In the genomic region with DNA sequence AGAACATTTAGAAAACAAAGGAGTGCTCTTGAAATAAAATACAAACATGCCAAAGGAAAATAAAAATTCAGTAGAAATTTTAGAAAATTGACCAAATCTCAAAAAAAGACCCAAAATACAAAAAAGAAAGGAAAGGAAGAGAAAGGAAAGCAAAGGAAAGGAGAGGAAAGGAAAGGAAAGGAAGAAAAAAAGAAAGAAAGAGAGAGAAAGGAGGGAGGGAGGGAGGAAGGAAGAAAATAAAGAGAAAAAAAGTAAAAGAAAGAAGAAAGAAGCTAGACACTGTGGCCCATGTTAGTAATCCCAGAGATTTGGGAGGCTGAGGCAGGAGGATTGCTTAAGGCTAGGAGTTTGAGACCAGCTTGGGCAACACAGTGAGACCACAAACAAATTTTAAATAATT, we compare ENCODE assay signal across 29 cellular contexts.
"Had no signal": no experiment of that assay in that cellular context is flagged by ENCODE, and none has a peak within 500 bp of the region (broad histone marks: within the 10 kb centered on the region; RNA-seq: fewer than 3 reads in every experiment).

No MANE protein-coding gene starts in this region.

- H3K4me2 ChIP-seq: hepatocyte had no signal

- H3K4me3 Mint-ChIP-seq: dendritic cell treated with granulocyte-macrophage colony-stimulating factor and Interleukin-4, amounts not matched to agents 40 ng/mL and 50 ng/mL, for 4 days; effector memory CD8-positive, alpha-beta T cell; endodermal cell had no signal

- ATAC-seq: effector memory CD8-positive, alpha-beta T cell; esophagus mucosa; foreskin keratinocyte; gastrocnemius medialis; gastroesophageal sphincter; heart left ventricle; heart right ventricle had no signal

- H3K4me1 ChIP-seq: colonic mucosa, esophagus muscularis mucosa, esophagus squamous epithelium, foreskin keratinocyte, gastrocnemius medialis, gastroesophageal sphincter, heart right ventricle had no signal

- H3K36me3 ChIP-seq: colonic mucosa, esophagus muscularis mucosa, esophagus squamous epithelium, gastrocnemius medialis, gastroesophageal sphincter, heart left ventricle, heart right ventricle had no signal

- H3K4me3 ChIP-seq: colonic mucosa, coronary artery, dorsolateral prefrontal cortex, esophagus muscularis mucosa, esophagus squamous epithelium, gastrocnemius medialis, gastroesophageal sphincter, heart left ventricle, heart right ventricle, hepatocyte had no signal

- FAIRE-seq: endometrium, endothelial cell of umbilical vein, frontal cortex had no signal

- H3K9me3 ChIP-seq: colonic mucosa had no signal

- DNase-seq: colonic mucosa; cortex of kidney; dermis blood vessel endothelial cell; dorsolateral prefrontal cortex; effector CD4-positive, alpha-beta T cell; effector CD8-positive, alpha-beta T cell; effector memory CD4-positive, alpha-beta T cell; effector memory CD8-positive, alpha-beta T cell; endodermal cell; erythroblast; esophagus squamous epithelium; foreskin fibroblast; foreskin keratinocyte; foreskin melanocyte; gastrocnemius medialis; glutamatergic neuron; head of caudate nucleus; heart left ventricle; heart right ventricle had no signal

- H3K27me3 Mint-ChIP-seq: effector memory CD8-positive, alpha-beta T cell had no signal

- H3K27ac ChIP-seq: colonic mucosa, coronary artery, dorsolateral prefrontal cortex, epithelial cell of prostate, esophagus muscularis mucosa, esophagus squamous epithelium, foreskin keratinocyte, gastrocnemius medialis, gastroesophageal sphincter, heart left ventricle, heart right ventricle, hepatocyte had no signal

- H3K27ac Mint-ChIP-seq: dendritic cell treated with granulocyte-macrophage colony-stimulating factor and Interleukin-4, amounts not matched to agents 40 ng/mL and 50 ng/mL, for 4 days; effector memory CD8-positive, alpha-beta T cell; endodermal cell had no signal
